In the genomic region with DNA sequence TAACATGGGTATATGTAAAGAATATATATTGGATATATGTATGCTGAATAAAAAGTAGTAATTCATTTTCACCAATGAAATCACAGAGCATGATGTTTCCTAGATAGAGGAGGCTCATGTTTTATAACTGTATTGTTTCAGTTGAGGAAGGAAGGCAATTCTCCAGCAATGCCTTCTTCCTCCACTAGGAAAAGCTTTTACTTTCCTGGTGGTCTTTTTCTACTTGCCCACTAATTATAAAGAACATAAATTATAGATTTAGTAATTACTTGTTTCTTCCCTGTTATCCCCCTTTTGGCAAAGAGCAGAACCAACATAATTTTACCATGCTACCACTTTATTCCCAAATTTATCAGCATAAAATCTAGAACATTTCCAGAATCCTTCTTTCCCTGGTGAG, we compare ENCODE assay signal across 23 cellular contexts.
A peak's percentile ranks its signal among the peaks of the same experiment; 100 is the strongest.
DNase-seq lines count a peak whose midpoint lies in the region; ATAC-seq and TF ChIP-seq lines count a peak whose summit lies in the region.
"Had no signal": no experiment of that assay in that cellular context is flagged by ENCODE, and none has a peak within 500 bp of the region (broad histone marks: within the 10 kb centered on the region; RNA-seq: fewer than 3 reads in every experiment).

No MANE protein-coding gene starts in this region.

- no peaks in the 10 kb centered on the region for H3K27me3 ChIP-seq in foreskin keratinocyte
- no peaks in the 10 kb centered on the region for H3K27me3 ChIP-seq in MG63
- H3K27me3 ChIP-seq: BLaER1 treated with 17β-estradiol and CSF1 and Interleukin-3, amounts not matched to agents 10 nM and 100 nM; dorsolateral prefrontal cortex; gastrocnemius medialis had no signal

- DNase-seq in DMS 273 (lab: John Stamatoyannopoulos, UW; ENCODE audit: unreplicated experiment) (peak; percentile 9), DMS 273 treated with DMSO at 0.1 percent for 48 hours (lab: John Stamatoyannopoulos, UW) (no peak), astrocyte of the cerebellum (ENCODE audit: low read depth) (no peak), foreskin keratinocyte (no peak), type B pancreatic cell (ENCODE audit: extremely low spot score, unreplicated experiment) (no peak), GM19240 (ENCODE audit: insufficient read length, low spot score) (no peak), MG63 (no peak)
- DNase-seq: 8988T; activated CD4-positive, CD25-positive, alpha-beta regulatory T cell treated with anti-CD3 and anti-CD28 coated beads, Interleukin-2, amount 50 U/mL, for 72 hours; activated CD8-positive, alpha-beta T cell treated with anti-CD3 and anti-CD28 coated beads, Interleukin-2, amount 10 ng/mL, durations not matched to agents 7 days and 5 days; activated gamma-delta T cell; caudate nucleus; dorsolateral prefrontal cortex; gastrocnemius medialis; NCI-H1436 treated with DMSO at 0.1 percent for 48 hours; NCI-H2171 treated with DMSO at 0.1 percent for 48 hours; NCI-H526 treated with DMSO at 0.1 percent for 48 hours; stimulated activated CD4-positive, alpha-beta T cell treated with anti-CD3 and anti-CD28 coated beads, Interleukin-4, amount 100 ng/mL, for 1 hour; stimulated activated naive CD4-positive, alpha-beta T cell; T-helper 9 cell had no signal

- no peak for ATAC-seq in foreskin keratinocyte
- ATAC-seq in GM18868 (IDR thresholded peaks at IDR 0.05; ENCODE audit: unreplicated experiment): no peak
- ATAC-seq: activated CD8-positive, alpha-beta T cell treated with anti-CD3 and anti-CD28 coated beads, Interleukin-2, amount 10 ng/mL, durations not matched to agents 7 days and 5 days; gastrocnemius medialis had no signal

- no peaks in the 10 kb centered on the region for H3K9me3 Mint-ChIP-seq in type B pancreatic cell

- H3K36me3 ChIP-seq in MG63: no peaks in the 10 kb centered on the region
- H3K36me3 ChIP-seq: BLaER1 treated with 17β-estradiol and CSF1 and Interleukin-3, amounts not matched to agents 10 nM and 100 nM; gastrocnemius medialis; HAP-1 had no signal

- no peaks in the 10 kb centered on the region for H3K4me1 ChIP-seq in foreskin keratinocyte
- H3K4me1 ChIP-seq: BLaER1 treated with 17β-estradiol and CSF1 and Interleukin-3, amounts not matched to agents 10 nM and 100 nM; gastrocnemius medialis had no signal

- H3K4me3 Mint-ChIP-seq in type B pancreatic cell: no peak overlapping the region
- H3K4me3 Mint-ChIP-seq: activated CD8-positive, alpha-beta T cell treated with anti-CD3 and anti-CD28 coated beads, Interleukin-2, amount 10 ng/mL, durations not matched to agents 7 days and 5 days had no signal

- H3K4me3 ChIP-seq in astrocyte of the cerebellum (ENCODE audit: low read depth, low read length) (no peak overlapping the region), MG63 (no peak overlapping the region)
- H3K4me3 ChIP-seq: BLaER1 treated with 17β-estradiol and CSF1 and Interleukin-3, amounts not matched to agents 10 nM and 100 nM; dorsolateral prefrontal cortex; gastrocnemius medialis; HAP-1 had no signal

- H3K27ac ChIP-seq in foreskin keratinocyte: no peak overlapping the region
- H3K27ac ChIP-seq: BLaER1 treated with 17β-estradiol and CSF1 and Interleukin-3, amounts not matched to agents 10 nM and 100 nM; dorsolateral prefrontal cortex; gastrocnemius medialis had no signal

- TF ChIP-seq CTCF in astrocyte of the cerebellum (IDR thresholded peaks at IDR 0.05; ENCODE audit: low read depth, low read length, missing control alignments): peak; percentile 40
- peak; percentile 12 for TF ChIP-seq CTCF in foreskin keratinocyte (conservative IDR thresholded peaks at IDR 0.05)
- peak; percentile 67 for TF ChIP-seq CTCF in type B pancreatic cell (conservative IDR thresholded peaks at IDR 0.05)

- H3K4me1 Mint-ChIP-seq in type B pancreatic cell (ENCODE audit: unreplicated experiment): no peaks in the 10 kb centered on the region

- in situ Hi-C loops in astrocyte of the cerebellum (cut with HindIII; ENCODE audit: low sequenced_read_pairs): loop anchor here (5.0 to 25.0 kb wide), 2 partner anchors 380 to 500 kb away; no protein-coding TSS in a partner anchor

- no peak overlapping the region for H3K27ac Mint-ChIP-seq in type B pancreatic cell
- H3K27ac Mint-ChIP-seq: activated CD8-positive, alpha-beta T cell treated with anti-CD3 and anti-CD28 coated beads, Interleukin-2, amount 10 ng/mL, durations not matched to agents 7 days and 5 days had no signal

- H3K27me3 Mint-ChIP-seq in type B pancreatic cell: peaks cover 17% of the 10 kb centered on the region

- no peaks in the 10 kb centered on the region for H3K9me3 ChIP-seq in MG63
- H3K9me3 ChIP-seq: BLaER1 treated with 17β-estradiol and CSF1 and Interleukin-3, amounts not matched to agents 10 nM and 100 nM; gastrocnemius medialis; HAP-1 had no signal

- H3K36me3 Mint-ChIP-seq in type B pancreatic cell: no peaks in the 10 kb centered on the region

Comparison
In these comparisons a context has a peak if more than half of its experiments do, and no peak if none do; other contexts are left out.
1. CTCF ChIP-seq: peak in every context shown above with its lines; median percentile 67 in type B pancreatic cell; 40 in astrocyte of the cerebellum; 12 in foreskin keratinocyte.